ENCODE assay signal across 8 cellular contexts in genomic region chr7:108000875-108001758, GRCh38. TPM values are rescaled to one million over a fixed set of nuclear protein-coding genes. Genes with fewer than 3 reads are reported as not detected.
DNase-seq lines count a peak whose midpoint lies in the region; ATAC-seq and TF ChIP-seq lines count a peak whose summit lies in the region.

No MANE protein-coding gene starts in this region.

- peak overlapping the region; percentile 43 to 89 (median 55) for H3K4me3 ChIP-seq in Peyer's patch
- peak overlapping the region; percentile 51 for H3K4me3 ChIP-seq in endocrine pancreas (ENCODE audit: control insufficient read depth, insufficient read depth, low read length)
- H3K4me3 ChIP-seq in mucosa of stomach (ENCODE audit: low read length), result peak overlapping the region; percentile 26

- H3K36me3 ChIP-seq in Peyer's patch, result no peaks in the 10 kb centered on the region
- H3K36me3 ChIP-seq in endocrine pancreas (ENCODE audit: control insufficient read depth, insufficient read depth, low read length), result no peaks in the 10 kb centered on the region
- no peaks in the 10 kb centered on the region for H3K36me3 ChIP-seq in mucosa of stomach (ENCODE audit: control insufficient read depth, insufficient read depth, low read length)

- no peak for ATAC-seq in HG02840 (IDR thresholded peaks at IDR 0.05; ENCODE audit: low FRiP score, unreplicated experiment)
- ATAC-seq in GM18520 (IDR thresholded peaks at IDR 0.05; ENCODE audit: unreplicated experiment), result no peak

- peak in 1 of 2 donors; percentile 7 for TF ChIP-seq POLR2A in Peyer's patch (IDR thresholded peaks at IDR 0.05)

- H3K9me3 ChIP-seq in Peyer's patch (no peaks in the 10 kb centered on the region), endocrine pancreas (ENCODE audit: control insufficient read depth, low read length) (no peaks in the 10 kb centered on the region), mucosa of stomach (ENCODE audit: control insufficient read depth, low read length) (no peaks in the 10 kb centered on the region)

- in situ Hi-C loops in Caki2 (cut with HindIII; ENCODE audit: low pct_unique_long_range_greater_than_20kb, low sequenced_read_pairs), result no loop called here

- H3K27ac ChIP-seq in Peyer's patch, result peak overlapping the region; percentile 58 to 90 (median 75)

- H3K9ac ChIP-seq in endocrine pancreas (ENCODE audit: control insufficient read depth, insufficient read depth, low read length) (peak overlapping the region; percentile 48), mucosa of stomach (ENCODE audit: low read length) (peak overlapping the region; percentile 74)

- TF ChIP-seq CTCF in Peyer's patch (IDR thresholded peaks at IDR 0.05), result peak in 3 of 6 experiments; percentile 29 to 36 (median 29)

- DNase-seq in Caki2 (ENCODE audit: low read depth), result peak; percentile 68
- peak in 2 of 3 donors; percentile 67 to 76 for DNase-seq in Peyer's patch
- no peak for DNase-seq in medulla oblongata (ENCODE audit: extremely low spot score)
- DNase-seq in activated effector memory CD4-positive, alpha-beta T cell treated with anti-CD3 and anti-CD28 coated beads, Interleukin-2, amount 50 U/mL, for 16 hours, result no peak

- H3K4me1 ChIP-seq in Peyer's patch (peaks cover 0 to 56% (median 3%) of the 10 kb centered on the region in 4 donors), endocrine pancreas (ENCODE audit: control insufficient read depth, insufficient read depth, low read length) (peaks cover 8% of the 10 kb centered on the region), mucosa of stomach (ENCODE audit: control insufficient read depth, insufficient read depth, low read length) (peaks cover 20% of the 10 kb centered on the region)

- H3K27me3 ChIP-seq in Peyer's patch (no peaks in the 10 kb centered on the region), endocrine pancreas (ENCODE audit: control insufficient read depth, insufficient read depth, low read length) (no peaks in the 10 kb centered on the region), mucosa of stomach (ENCODE audit: control insufficient read depth, insufficient read depth, low read length) (no peaks in the 10 kb centered on the region)

RNA-seq across cellular contexts. Expression of gene LAMB1, which starts 1.8 kb away (rescaled TPM):
- total RNA-seq in Caki2 (2014; rRNA removed; shearing (Covaris generic); ENCODE audit: low replicate concordance), result 121 and 127 TPM in 2 replicates
- total RNA-seq in Peyer's patch, result 100 to 1,000 TPM in 3 of 4 donors, 10 to 100 TPM in 1; 97.6 to 821 (median 155) TPM

Comparison
In these comparisons a context has a peak if more than half of its experiments do, and no peak if none do; other contexts are left out.
1. DNase-seq: peak in Caki2 (single experiment) and Peyer's patch (2 of 3); none in medulla oblongata (single experiment) and activated effector memory CD4-positive, alpha-beta T cell treated with anti-CD3 and anti-CD28 coated beads, Interleukin-2, amount 50 U/mL, for 16 hours (single experiment).
2. Peak in every context shown above with its lines, with median percentiles within 50 percentile points of each other: H3K4me3 ChIP-seq.